8 cellular contexts compared by ENCODE assay signal in the genomic region with DNA sequence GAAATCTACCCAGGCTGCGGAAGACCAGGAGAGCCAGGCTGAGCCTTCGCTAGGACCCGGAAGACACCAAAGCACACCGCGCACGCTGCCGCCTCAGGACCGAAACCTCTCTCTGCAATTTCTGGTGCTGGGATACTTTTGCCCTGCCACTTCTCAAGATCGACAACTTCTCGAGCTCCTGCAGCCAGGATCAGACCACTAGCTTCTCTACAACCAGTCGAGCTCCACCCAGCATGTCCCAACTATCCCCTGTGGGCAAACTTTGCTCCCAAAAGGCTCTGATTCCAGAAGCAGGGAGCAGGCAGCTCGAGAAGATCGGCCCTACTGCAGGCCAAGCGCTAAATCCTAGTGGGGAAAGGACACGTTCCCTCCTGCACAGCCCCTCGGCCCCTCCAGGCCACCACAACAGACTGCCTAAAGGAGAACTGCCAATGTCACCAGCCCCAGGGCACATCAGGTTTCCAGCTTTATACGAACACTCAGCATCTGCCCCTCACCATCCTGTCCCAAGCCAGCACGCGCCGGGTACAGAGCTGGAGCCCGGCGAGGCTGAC. TPM values are rescaled to one million over a fixed set of nuclear protein-coding genes. Genes with fewer than 3 reads are reported as not detected.
DNase-seq lines count a peak whose midpoint lies in the region; ATAC-seq and TF ChIP-seq lines count a peak whose summit lies in the region.

No MANE protein-coding gene starts in this region.

- POLR2A ChIA-PET in activated CD4-positive, alpha-beta T cell treated with anti-CD3 and anti-CD28 coated beads for 36 hours (lab: Charles Lee), result interaction anchor here (0.6 to 3.4 kb wide), 13 partner anchors 8 to 1707 kb away, joined by 3 to 34 read pairs (median 3); a partner anchor contains a TSS

- H3K27ac Mint-ChIP-seq in activated CD4-positive, alpha-beta T cell treated with anti-CD3 and anti-CD28 coated beads for 36 hours, result peak overlapping the region; percentile 95
- peak overlapping the region; percentile 97 for H3K27ac Mint-ChIP-seq in dendritic cell treated with granulocyte-macrophage colony-stimulating factor and Interleukin-4, amounts not matched to agents 40 ng/mL and 50 ng/mL, for 4 days

- H3K36me3 ChIP-seq in right lobe of liver, result peaks cover 0 to 3% (median 0%) of the 10 kb centered on the region in 4 donors

- peaks cover 37% of the 10 kb centered on the region for H3K4me1 Mint-ChIP-seq in activated CD4-positive, alpha-beta T cell treated with anti-CD3 and anti-CD28 coated beads for 36 hours
- H3K4me1 Mint-ChIP-seq in dendritic cell treated with granulocyte-macrophage colony-stimulating factor and Interleukin-4, amounts not matched to agents 40 ng/mL and 50 ng/mL, for 4 days (ENCODE audit: low read depth), result peaks cover 51% of the 10 kb centered on the region

- no peak for TF ChIP-seq POLR2A in right lobe of liver (IDR thresholded peaks at IDR 0.05)

- intact Hi-C loops in activated CD4-positive, alpha-beta T cell treated with anti-CD3 and anti-CD28 coated beads for 36 hours (cut with DNase I, micrococcal nuclease), result loop anchor here (1.0 to 5.0 kb wide), 16 partner anchors 41 to 960 kb away; a partner anchor contains a TSS
- intact Hi-C loops in dendritic cell treated with granulocyte-macrophage colony-stimulating factor and Interleukin-4, amounts not matched to agents 40 ng/mL and 50 ng/mL, for 4 days (cut with micrococcal nuclease), result loop anchor here (2.0 to 5.0 kb wide), 2 partner anchors 40 to 46 kb away; a partner anchor contains a TSS
- intact Hi-C loops in right lobe of liver (cut with DNase I), result loop anchor here in 1 of 2 donors (10.0 kb wide), 1 partner anchor 114 kb away; no protein-coding TSS in a partner anchor

- DNase-seq in NCI-H1092 treated with DMSO at 0.1 percent for 48 hours (lab: John Stamatoyannopoulos, UW) (peak; percentile 28), NCI-H1092 (lab: John Stamatoyannopoulos, UW) (no peak), NCI-H1105 (lab: John Stamatoyannopoulos, UW) (peak; percentile 14), right lobe of liver (peak; percentile 50 to 66 (median 58))
- peak; percentile 73 for DNase-seq in activated CD4-positive, alpha-beta T cell treated with anti-CD3 and anti-CD28 coated beads for 36 hours
- peak; percentile 32 to 37 (median 37) for DNase-seq in stimulated activated CD4-positive, alpha-beta T cell treated with anti-CD3 and anti-CD28 coated beads, TNF-alpha, amount 100 ng/mL, for 48 hours (ENCODE audit: low read depth in 3 of 3)

- peak overlapping the region; percentile 93 to 98 (median 94) for H3K27ac ChIP-seq in right lobe of liver

- CTCF ChIA-PET in activated CD4-positive, alpha-beta T cell treated with anti-CD3 and anti-CD28 coated beads for 36 hours (lab: Charles Lee), result interaction anchor here (0.5 to 3.6 kb wide), 14 partner anchors 8 to 739 kb away, joined by 3 to 22 read pairs (median 4); a partner anchor contains a TSS

- peak overlapping the region; percentile 88 for H3K4me3 Mint-ChIP-seq in activated CD4-positive, alpha-beta T cell treated with anti-CD3 and anti-CD28 coated beads for 36 hours
- peak overlapping the region; percentile 93 for H3K4me3 Mint-ChIP-seq in dendritic cell treated with granulocyte-macrophage colony-stimulating factor and Interleukin-4, amounts not matched to agents 40 ng/mL and 50 ng/mL, for 4 days

- no peaks in the 10 kb centered on the region for H3K9me3 Mint-ChIP-seq in activated CD4-positive, alpha-beta T cell treated with anti-CD3 and anti-CD28 coated beads for 36 hours (ENCODE audit: low read depth)
- no peaks in the 10 kb centered on the region for H3K9me3 Mint-ChIP-seq in dendritic cell treated with granulocyte-macrophage colony-stimulating factor and Interleukin-4, amounts not matched to agents 40 ng/mL and 50 ng/mL, for 4 days

- TF ChIP-seq CTCF in right lobe of liver (IDR thresholded peaks at IDR 0.05), result no peak

- no peaks in the 10 kb centered on the region for H3K27me3 ChIP-seq in right lobe of liver

- H3K4me1 ChIP-seq in right lobe of liver, result peaks cover 0 to 48% (median 18%) of the 10 kb centered on the region in 4 donors

- 2% methylated on average over 11 of the region's 22 CpGs for WGBS in right lobe of liver (ENCODE audit: insufficient coverage, low coverage, low lambda C conversion rate, missing lambda C conversion rate)

- H3K36me3 Mint-ChIP-seq in activated CD4-positive, alpha-beta T cell treated with anti-CD3 and anti-CD28 coated beads for 36 hours (ENCODE audit: low read depth), result peaks cover 10% of the 10 kb centered on the region
- H3K36me3 Mint-ChIP-seq in dendritic cell treated with granulocyte-macrophage colony-stimulating factor and Interleukin-4, amounts not matched to agents 40 ng/mL and 50 ng/mL, for 4 days (ENCODE audit: low read depth), result peaks cover 64% of the 10 kb centered on the region

- H3K9me3 ChIP-seq in right lobe of liver, result no peaks in the 10 kb centered on the region

- peak; percentile 14 for ATAC-seq in activated CD4-positive, alpha-beta T cell treated with anti-CD3 and anti-CD28 coated beads for 36 hours
- ATAC-seq in right lobe of liver (peak in 2 of 4 donors; percentile 4 to 8), GM18511 (IDR thresholded peaks at IDR 0.05; ENCODE audit: unreplicated experiment) (no peak)

- H3K27me3 Mint-ChIP-seq in activated CD4-positive, alpha-beta T cell treated with anti-CD3 and anti-CD28 coated beads for 36 hours, result no peaks in the 10 kb centered on the region
- H3K27me3 Mint-ChIP-seq in dendritic cell treated with granulocyte-macrophage colony-stimulating factor and Interleukin-4, amounts not matched to agents 40 ng/mL and 50 ng/mL, for 4 days, result no peaks in the 10 kb centered on the region

- peak overlapping the region; percentile 78 to 95 (median 94) for H3K4me3 ChIP-seq in right lobe of liver

RNA-seq across cellular contexts. Expression of a gene that starts 1.0 kb away (rescaled TPM):
- total RNA-seq in activated CD4-positive, alpha-beta T cell treated with anti-CD3 and anti-CD28 coated beads for 36 hours, result 10 to 100 TPM; 47.9 to 54.3 TPM
- total RNA-seq in right lobe of liver, result 10 to 100 TPM in 5 of 6 experiments, 1 to 10 TPM in 1; 10.0 to 20.2 (median 13.3) TPM

RNA-seq across cellular contexts. Expression of a gene that starts 40.2 kb away (rescaled TPM):
- 10 to 100 TPM; 76.2 to 89.9 TPM for total RNA-seq in activated CD4-positive, alpha-beta T cell treated with anti-CD3 and anti-CD28 coated beads for 36 hours
- 10 to 100 TPM; 27.4 to 69.4 (median 49.6) TPM for total RNA-seq in right lobe of liver

RNA-seq across cellular contexts. Expression of a gene that starts 46.3 kb away (rescaled TPM):
- total RNA-seq in activated CD4-positive, alpha-beta T cell treated with anti-CD3 and anti-CD28 coated beads for 36 hours, result 100 to 1,000 TPM; 106 to 126 TPM
- total RNA-seq in right lobe of liver, result 10 to 100 TPM; 20.0 to 52.6 (median 40.6) TPM
